ENCODE assay signal across 15 cellular contexts in genomic region chr6:111838749-111839484, GRCh38. TPM values are rescaled to one million over a fixed set of nuclear protein-coding genes. Genes with fewer than 3 reads are reported as not detected.
DNase-seq lines count a peak whose midpoint lies in the region; ATAC-seq and TF ChIP-seq lines count a peak whose summit lies in the region.
"Had no signal": no experiment of that assay in that cellular context is flagged by ENCODE, and none has a peak within 500 bp of the region (broad histone marks: within the 10 kb centered on the region; RNA-seq: fewer than 3 reads in every experiment).

No MANE protein-coding gene starts in this region.

- H3K36me3 Mint-ChIP-seq in endothelial cell (ENCODE audit: low read depth, unreplicated experiment) = peaks cover 45% of the 10 kb centered on the region

- DNase-seq in BE2C = peak; percentile 50
- peak; percentile 84 for DNase-seq in GM12865 (ENCODE audit: low read depth)
- DNase-seq in SK-N-DZ (ENCODE audit: low spot score) = peak; percentile 78
- DNase-seq in endothelial cell (ENCODE audit: low spot score) = no peak
- no peak for DNase-seq in AG08396 (ENCODE audit: low spot score)
- DNase-seq in SKM-1 (lab: John Stamatoyannopoulos, UW; ENCODE audit: unreplicated experiment) = no peak
- no peak for DNase-seq in H7
- DNase-seq: amygdala, DMS79, HFFc6, mesenchymal stem cell, nucleus accumbens, RPMI8226 had no signal

- H3K27me3 ChIP-seq in BE2C (no peaks in the 10 kb centered on the region), H7 (ENCODE audit: control insufficient read depth, insufficient read depth, low read length) (no peaks in the 10 kb centered on the region)
- H3K27me3 ChIP-seq: suprapubic skin had no signal

- TF ChIP-seq CTCF in BE2C (IDR thresholded peaks at IDR 0.05; ENCODE audit: low read depth, low read length) (no peak), GM12865 (IDR thresholded peaks at IDR 0.05; ENCODE audit: insufficient read depth, low read depth, low read length, missing control alignments) (no peak), endothelial cell (IDR thresholded peaks at IDR 0.05; ENCODE audit: unreplicated experiment) (no peak)

- H3K4me3 ChIP-seq in BE2C (ENCODE audit: low read depth, low read length) (no peak overlapping the region), GM12865 (ENCODE audit: low read depth, low read length) (no peak overlapping the region), H7 (ENCODE audit: insufficient read depth, low read depth, low read length) (no peak overlapping the region)
- H3K4me3 ChIP-seq: suprapubic skin had no signal

- no peaks in the 10 kb centered on the region for H3K9me3 Mint-ChIP-seq in endothelial cell (ENCODE audit: unreplicated experiment)
- H3K9me3 Mint-ChIP-seq: HFFc6 had no signal

- no peak overlapping the region for H3K27ac Mint-ChIP-seq in endothelial cell (ENCODE audit: unreplicated experiment)
- H3K27ac Mint-ChIP-seq: HFFc6 had no signal

- H3K36me3 ChIP-seq in BE2C = no peaks in the 10 kb centered on the region; the same call in none of the 2 replicates
- no peaks in the 10 kb centered on the region; the same call in 1 of the 2 replicates for H3K36me3 ChIP-seq in H7 (replicated peaks; ENCODE audit: control insufficient read depth, insufficient read depth, low read length)
- H3K36me3 ChIP-seq: suprapubic skin had no signal

- ATAC-seq in HG03457 (IDR thresholded peaks at IDR 0.05; ENCODE audit: unreplicated experiment) = no peak

- H3K4me1 Mint-ChIP-seq in endothelial cell (ENCODE audit: unreplicated experiment) = peaks cover 51% of the 10 kb centered on the region

- H3K9me3 ChIP-seq in BE2C = no peaks in the 10 kb centered on the region
- H3K9me3 ChIP-seq: suprapubic skin had no signal

- H3K4me1 ChIP-seq in BE2C = peaks cover 27% of the 10 kb centered on the region

- peak overlapping the region; percentile 9 for H3K4me3 Mint-ChIP-seq in endothelial cell (ENCODE audit: unreplicated experiment)
- H3K4me3 Mint-ChIP-seq: HFFc6 had no signal

- peaks cover 12% of the 10 kb centered on the region for H3K27me3 Mint-ChIP-seq in endothelial cell (ENCODE audit: unreplicated experiment)

RNA-seq across cellular contexts. Expression of gene FYN, which starts 34.3 kb away (rescaled TPM):
- polyA plus RNA-seq in BE2C (2012; ENCODE audit: insufficient read depth, insufficient read length, low read depth) = 221 TPM
- polyA plus RNA-seq in SK-N-DZ (2014; cell fraction: cytosol; rRNA removed) = 122 and 147 TPM in 2 replicates
- polyA plus RNA-seq in SK-N-DZ (2014; cell fraction: nucleus; rRNA removed) = 64.5 and 79.5 TPM in 2 replicates
- total RNA-seq in endothelial cell (ENCODE audit: unreplicated experiment) = 474 TPM
- 45.4 and 85.7 TPM in 2 replicates for total RNA-seq in H7 (2014; rRNA removed; shearing (Covaris generic))

Comparison
In these comparisons a context has a peak if more than half of its experiments do, and no peak if none do; other contexts are left out.
1. DNase-seq: peak in BE2C (single experiment), GM12865 (single experiment) and SK-N-DZ (single experiment); none in endothelial cell (single experiment), AG08396 (single experiment), SKM-1 (single experiment) and H7 (single experiment).